Comparison of ENCODE assay signal across 1 cellular context in the genomic region with DNA sequence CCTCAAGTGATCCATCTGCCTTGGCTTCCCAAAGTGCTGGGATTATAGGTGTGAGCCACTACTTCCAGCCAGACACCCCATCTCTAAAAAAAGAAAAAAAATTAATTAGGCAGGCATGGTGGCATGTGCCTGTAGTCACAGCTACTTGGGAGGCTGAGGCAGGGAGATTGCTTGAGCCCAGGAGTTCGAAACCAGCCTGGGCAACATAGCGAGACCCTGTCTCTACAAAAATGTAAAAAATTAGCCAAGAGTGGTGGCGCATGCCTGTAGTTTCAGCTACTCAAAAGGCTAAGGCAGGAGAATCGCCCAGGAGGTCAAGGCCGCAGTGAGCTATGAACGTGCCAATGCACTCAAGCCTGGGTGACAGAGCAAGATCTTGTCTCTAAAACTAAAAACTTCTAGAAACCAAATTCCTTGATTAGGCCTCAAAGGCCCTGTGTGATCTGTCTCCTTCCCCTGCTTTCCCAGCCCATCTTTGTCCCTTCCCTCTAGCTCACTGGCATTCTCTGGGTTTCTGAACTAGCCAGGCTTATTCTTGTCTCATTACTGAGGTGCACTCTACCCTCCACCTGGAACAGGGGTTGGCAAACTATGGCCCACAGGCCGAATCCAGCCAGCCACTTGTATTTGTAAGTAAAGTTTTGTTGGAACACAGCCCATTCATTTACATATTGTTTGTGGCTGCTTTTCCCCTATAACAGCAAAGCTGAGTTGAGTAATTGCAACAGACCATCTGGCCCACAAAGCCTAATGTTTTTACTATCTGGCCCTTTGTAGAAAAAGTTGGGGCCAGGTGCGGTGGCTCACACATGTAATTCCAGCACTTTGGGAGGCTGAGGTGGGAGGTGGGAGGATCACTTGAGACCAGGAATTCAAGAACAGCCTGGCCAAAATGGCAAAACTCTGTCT.
TF ChIP-seq lines count a peak whose summit lies in the region.

No MANE protein-coding gene starts in this region.

TF ChIP-seq in H1, 55 proteins besides CTCF, POLR2A, EP300 and RAD21:
- TF ChIP-seq, protein P1, sequence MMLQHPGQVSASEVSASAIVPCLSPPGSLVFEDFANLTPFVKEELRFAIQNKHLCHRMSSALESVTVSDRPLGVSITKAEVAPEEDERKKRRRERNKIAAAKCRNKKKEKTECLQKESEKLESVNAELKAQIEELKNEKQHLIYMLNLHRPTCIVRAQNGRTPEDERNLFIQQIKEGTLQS (IDR thresholded peaks at IDR 0.05; ENCODE audit: insufficient read depth, low read depth, low read length): no peak
- no peak for TF ChIP-seq PHF8 (conservative IDR thresholded peaks at IDR 0.05; ENCODE audit: low read depth, low read length)
- no peak for TF ChIP-seq POLR2AphosphoS5 (IDR thresholded peaks at IDR 0.05; ENCODE audit: low read depth, low read length)
- TF ChIP-seq CEBPB (IDR thresholded peaks at IDR 0.05; ENCODE audit: low read depth, low read length): no peak
